ENCODE assay signal across 8 cellular contexts in the genomic region with DNA sequence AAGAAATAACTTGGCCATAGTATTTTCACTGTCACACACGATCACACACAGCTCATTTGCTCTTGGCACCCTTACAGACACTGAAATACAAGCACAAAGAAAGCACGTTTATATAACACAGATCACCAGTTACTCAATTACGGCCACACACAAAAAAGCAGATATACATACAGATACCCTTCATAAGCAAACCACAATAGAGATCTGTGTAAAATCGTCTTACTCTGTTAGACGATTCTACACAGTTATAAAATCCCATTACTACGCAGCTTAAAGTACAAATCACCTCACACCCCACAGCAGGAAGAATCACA. TPM values are rescaled to one million over a fixed set of nuclear protein-coding genes. Genes with fewer than 3 reads are reported as not detected.
A peak's percentile ranks its signal among the peaks of the same experiment; 100 is the strongest.
DNase-seq lines count a peak whose midpoint lies in the region; TF ChIP-seq lines count a peak whose summit lies in the region.

No MANE protein-coding gene starts in this region.

- TF ChIP-seq POLR2A in Peyer's patch (IDR thresholded peaks at IDR 0.05): no peak

- no peak for TF ChIP-seq CTCF in Peyer's patch (IDR thresholded peaks at IDR 0.05)

- H3K36me3 ChIP-seq in Peyer's patch (peaks cover 0 to 9% (median 0%) of the 10 kb centered on the region in 3 donors), rectal smooth muscle tissue (ENCODE audit: control insufficient read depth, insufficient read depth, low read length) (no peaks in the 10 kb centered on the region)

- peak overlapping the region; percentile 57 to 80 (median 74) for H3K27ac ChIP-seq in Peyer's patch
- H3K27ac ChIP-seq in rectal smooth muscle tissue (ENCODE audit: low read depth, low read length): peak overlapping the region; percentile 87

- H3K27me3 ChIP-seq in Peyer's patch: no peaks in the 10 kb centered on the region
- H3K27me3 ChIP-seq in rectal smooth muscle tissue (ENCODE audit: control insufficient read depth, insufficient read depth, low read length): no peaks in the 10 kb centered on the region

- H3K4me3 ChIP-seq in Peyer's patch: peak overlapping the region; percentile 67 to 83 (median 76)
- H3K4me3 ChIP-seq in rectal smooth muscle tissue (ENCODE audit: low read length): peak overlapping the region; percentile 80

- peaks cover 0 to 5% (median 0%) of the 10 kb centered on the region in 4 donors for H3K9me3 ChIP-seq in Peyer's patch

- H3K9ac ChIP-seq in rectal smooth muscle tissue (ENCODE audit: low read length): peak overlapping the region; percentile 66

- DNase-seq in NCI-H510A treated with DMSO at 0.1 percent for 48 hours (lab: John Stamatoyannopoulos, UW) (peak; percentile 35), NCI-H510A (lab: John Stamatoyannopoulos, UW) (no peak), Peyer's patch (no peak), fibroblast of peridontal ligament (ENCODE audit: extremely low read depth) (peak; percentile 45), GM03348 (ENCODE audit: low spot score) (no peak), H4 (ENCODE audit: low spot score) (no peak)
- no peak for DNase-seq in stimulated activated CD4-positive, alpha-beta T cell treated with anti-CD3 and anti-CD28 coated beads, Interleukin-2, amount 100 ng/mL, for 24 hours

- H3K4me1 ChIP-seq in Peyer's patch: peaks cover 0 to 10% (median 3%) of the 10 kb centered on the region in 4 donors
- peaks cover 10% of the 10 kb centered on the region for H3K4me1 ChIP-seq in rectal smooth muscle tissue (ENCODE audit: control insufficient read depth, insufficient read depth, low read length)

RNA-seq across cellular contexts. Expression of a gene that starts 0.7 kb away (rescaled TPM):
- 10 to 100 TPM in 1 of 4 donors, 1 to 10 TPM in 3; 1.9 to 17.3 (median 9.0) TPM for total RNA-seq in Peyer's patch
- total RNA-seq in H4 (2014; rRNA removed; shearing (Covaris generic)): 0.90 and 1.8 TPM in 2 replicates

Comparison
In these comparisons a context has a peak if more than half of its experiments do, and no peak if none do; other contexts are left out.
1. DNase-seq: peak in NCI-H510A treated with DMSO at 0.1 percent for 48 hours (single experiment) and fibroblast of peridontal ligament (single experiment); none in NCI-H510A (single experiment), Peyer's patch (0 of 3), GM03348 (single experiment), stimulated activated CD4-positive, alpha-beta T cell treated with anti-CD3 and anti-CD28 coated beads, Interleukin-2, amount 100 ng/mL, for 24 hours (0 of 2) and H4 (single experiment).